Comparison of ENCODE assay signal across 26 cellular contexts in genomic region chr9:136910901-136911245, GRCh38. TPM values are rescaled to one million over a fixed set of nuclear protein-coding genes. Genes with fewer than 3 reads are reported as not detected.
DNase-seq lines count a peak whose midpoint lies in the region; ATAC-seq, FAIRE-seq and TF ChIP-seq lines count a peak whose summit lies in the region.
"Had no signal": no experiment of that assay in that cellular context is flagged by ENCODE, and none has a peak within 500 bp of the region (broad histone marks: within the 10 kb centered on the region; RNA-seq: fewer than 3 reads in every experiment).

No MANE protein-coding gene starts in this region.

- H3K4me1 Mint-ChIP-seq in activated CD4-positive, alpha-beta memory T cell treated with anti-CD3 and anti-CD28 coated beads for 36 hours (ENCODE audit: low read depth), result peaks cover 12% of the 10 kb centered on the region
- peaks cover 8% of the 10 kb centered on the region for H3K4me1 Mint-ChIP-seq in activated CD4-positive, alpha-beta memory T cell treated with anti-CD3 and anti-CD28 coated beads, Interleukin-2, amount 10 ng/mL, durations not matched to agents 7 days and 5 days
- peaks cover 16 to 21% of the 10 kb centered on the region in 2 donors for H3K4me1 Mint-ChIP-seq in stimulated activated naive B cell treated with anti-CD40 and anti-IgM and Interleukin-4, amounts not matched to agents 10 μg/mL and 1 μg/mL and 100 μg/mL, for 72 hours
- H3K4me1 Mint-ChIP-seq: memory B cell had no signal

- H4K91ac ChIP-seq in H1 (replicated peaks; ENCODE audit: insufficient read length, low read length), result no peak overlapping the region

- H3K4me3 ChIP-seq in Panc1 (ENCODE audit: low read depth in 2 of 2, low read length in 2 of 2) (no peak overlapping the region), H1 (ENCODE audit: extremely low read depth in 1 of 4, insufficient read depth in 2 of 4, low read depth in 3 of 4, low read length in 4 of 4) (no peak overlapping the region)
- H3K4me3 ChIP-seq: BLaER1 treated with 17β-estradiol and CSF1 and Interleukin-3, amounts not matched to agents 10 nM and 100 nM had no signal

- H3K79me1 ChIP-seq in H1 (ENCODE audit: low read depth, low read length), result peaks cover 5% of the 10 kb centered on the region

- 96% methylated on average over 12 of the region's 12 CpGs; no CpG with 5 or more reads in 1 of the 2 experiments for WGBS in H1 (ENCODE audit: extremely low coverage in 1 of 2, insufficient coverage in 1 of 2, insufficient read length in 1 of 2, insufficient replicate concordance in 2 of 2, low coverage in 1 of 2, low lambda C conversion rate in 2 of 2, missing lambda C conversion rate in 1 of 2), 2 experiments

- DNase-seq in activated CD4-positive, alpha-beta memory T cell treated with anti-CD3 and anti-CD28 coated beads for 36 hours, result no peak
- no peak for DNase-seq in activated CD4-positive, alpha-beta memory T cell treated with anti-CD3 and anti-CD28 coated beads, Interleukin-2, amount 10 ng/mL, durations not matched to agents 7 days and 5 days
- DNase-seq in Panc1 (ENCODE audit: low read depth, low spot score), result no peak
- DNase-seq in H1 (ENCODE audit: low read depth in 1 of 2, low spot score in 2 of 2), result no peak
- no peak for DNase-seq in stimulated activated naive B cell treated with anti-CD40 and anti-IgM and Interleukin-4, amounts not matched to agents 10 μg/mL and 1 μg/mL and 100 μg/mL, for 72 hours
- no peak for DNase-seq in NCI-H526 treated with DMSO at 0.1 percent for 48 hours (lab: John Stamatoyannopoulos, UW)
- DNase-seq: activated CD4-positive, alpha-beta T cell treated with anti-CD3 and anti-CD28 coated beads, Interleukin-2, amount 50 U/mL, for 4 hours; amniotic stem cell; foreskin melanocyte; IMR-90; naive B cell; NCI-H1930; NCI-H446; RPMI8226; stimulated activated CD4-positive, alpha-beta T cell treated with anti-CD3 and anti-CD28 coated beads, Interleukin-2, amount 100 ng/mL, for 24 hours had no signal

- ATAC-seq in Panc1 (peak; percentile 54; the same call in 1 of the 2 replicates), HG03196 (IDR thresholded peaks at IDR 0.05; ENCODE audit: unreplicated experiment) (no peak), HG03097 (IDR thresholded peaks at IDR 0.05; ENCODE audit: low FRiP score, unreplicated experiment) (no peak)
- peak in 1 of 2 donors; percentile 59 for ATAC-seq in stimulated activated naive B cell treated with anti-CD40 and anti-IgM and Interleukin-4, amounts not matched to agents 10 μg/mL and 1 μg/mL and 100 μg/mL, for 72 hours (replicated peaks)

- H3K4me2 ChIP-seq in H1 (ENCODE audit: insufficient read depth in 1 of 2, low read depth in 2 of 2, low read length in 2 of 2), result no peak overlapping the region
- H3K4me2 ChIP-seq: BLaER1 treated with 17β-estradiol and CSF1 and Interleukin-3, amounts not matched to agents 10 nM and 100 nM had no signal

- H3K9ac ChIP-seq in H1 (replicated peaks in 1 of 4; ENCODE audit: extremely low read depth in 1 of 4, low read depth in 3 of 4, low read length in 3 of 4), result no peak overlapping the region
- H3K9ac ChIP-seq: BLaER1 treated with 17β-estradiol and CSF1 and Interleukin-3, amounts not matched to agents 10 nM and 100 nM had no signal

- no peaks in the 10 kb centered on the region; a peak in 1 of 4 replicates for H3K79me2 ChIP-seq in H1 (ENCODE audit: control insufficient read depth in 1 of 2, insufficient read depth in 2 of 2, low read length in 2 of 2)

- intact Hi-C loops in activated CD4-positive, alpha-beta memory T cell treated with anti-CD3 and anti-CD28 coated beads for 36 hours (cut with micrococcal nuclease), result no loop called here
- intact Hi-C loops in Panc1 (cut with micrococcal nuclease; ENCODE audit: unreplicated experiment), result no loop called here

- no peak overlapping the region for H2BK5ac ChIP-seq in H1 (ENCODE audit: low read depth, low read length)

- H2BK12ac ChIP-seq in H1 (ENCODE audit: low read depth, low read length), result no peak overlapping the region

- peak overlapping the region; percentile 43 for H3K27ac Mint-ChIP-seq in activated CD4-positive, alpha-beta memory T cell treated with anti-CD3 and anti-CD28 coated beads for 36 hours
- no peak overlapping the region for H3K27ac Mint-ChIP-seq in activated CD4-positive, alpha-beta memory T cell treated with anti-CD3 and anti-CD28 coated beads, Interleukin-2, amount 10 ng/mL, durations not matched to agents 7 days and 5 days
- H3K27ac Mint-ChIP-seq in stimulated activated naive B cell treated with anti-CD40 and anti-IgM and Interleukin-4, amounts not matched to agents 10 μg/mL and 1 μg/mL and 100 μg/mL, for 72 hours, result peak overlapping the region; percentile 25
- H3K27ac Mint-ChIP-seq: memory B cell had no signal

- H2BK120ac ChIP-seq in H1 (replicated peaks; ENCODE audit: low read depth, low read length), result no peak overlapping the region

- H3K4me1 ChIP-seq in Panc1 (ENCODE audit: control insufficient read depth, insufficient read depth, low read length) (no peaks in the 10 kb centered on the region), H1 (replicated peaks in 1 of 4; ENCODE audit: control insufficient read depth in 3 of 4, insufficient read depth in 4 of 4, low read length in 3 of 4) (no peaks in the 10 kb centered on the region)

- peaks cover 6 to 18% of the 10 kb centered on the region in 2 experiments for H4K20me1 ChIP-seq in H1 (replicated peaks in 1 of 2; ENCODE audit: control insufficient read depth in 1 of 2, insufficient read depth in 2 of 2, low read length in 2 of 2)

- H3K23me2 ChIP-seq in H1 (ENCODE audit: low read depth, low read length), result no peaks in the 10 kb centered on the region

- H2BK20ac ChIP-seq in H1 (ENCODE audit: low read length), result no peak overlapping the region

- POLR2A ChIA-PET in activated CD4-positive, alpha-beta memory T cell treated with anti-CD3 and anti-CD28 coated beads for 36 hours (lab: Charles Lee), result no interaction called here
- POLR2A ChIA-PET in activated CD4-positive, alpha-beta memory T cell treated with anti-CD3 and anti-CD28 coated beads, Interleukin-2, amount 10 ng/mL, durations not matched to agents 7 days and 5 days (lab: Charles Lee), result no interaction called here
- POLR2A ChIA-PET in Panc1 (lab: Charles Lee) (no interaction called here), H1 (lab: Charles Lee; ENCODE audit: partially characterized antibody) (interaction anchor here (1.8 kb wide), 1 partner anchor 13 kb away, joined by 6 read pairs; no protein-coding TSS in a partner anchor)

- no peak overlapping the region for H3K56ac ChIP-seq in H1 (replicated peaks; ENCODE audit: insufficient read length, low read depth, low read length)

- no peaks in the 10 kb centered on the region for H3K27me3 Mint-ChIP-seq in activated CD4-positive, alpha-beta memory T cell treated with anti-CD3 and anti-CD28 coated beads for 36 hours
- no peaks in the 10 kb centered on the region for H3K27me3 Mint-ChIP-seq in activated CD4-positive, alpha-beta memory T cell treated with anti-CD3 and anti-CD28 coated beads, Interleukin-2, amount 10 ng/mL, durations not matched to agents 7 days and 5 days
- H3K27me3 Mint-ChIP-seq in stimulated activated naive B cell treated with anti-CD40 and anti-IgM and Interleukin-4, amounts not matched to agents 10 μg/mL and 1 μg/mL and 100 μg/mL, for 72 hours, result no peaks in the 10 kb centered on the region
- H3K27me3 Mint-ChIP-seq: memory B cell, naive B cell had no signal

- no peak for TF ChIP-seq CTCF in Panc1 (IDR thresholded peaks at IDR 0.05)
- peak in 2 of 3 experiments; percentile 15 to 30; a peak in 2 of 4 replicates for TF ChIP-seq CTCF in H1 (IDR thresholded peaks at IDR 0.05; ENCODE audit: control extremely low read depth in 1 of 3, insufficient read depth in 1 of 3, low read depth in 1 of 3, low read length in 3 of 3)

- no peak overlapping the region for H2AFZ ChIP-seq in H1 (ENCODE audit: low read length)

- no peak overlapping the region for H2BK15ac ChIP-seq in H1 (ENCODE audit: low read length)

- H3K14ac ChIP-seq in H1 (ENCODE audit: insufficient read length), result no peak overlapping the region

- H2AK5ac ChIP-seq in H1 (ENCODE audit: low read depth, low read length), result no peak overlapping the region

- H4K5ac ChIP-seq in H1 (ENCODE audit: insufficient read length, low read depth, low read length), result no peak overlapping the region

- no peak for TF ChIP-seq POLR2A in H1 (IDR thresholded peaks at IDR 0.05; ENCODE audit: control extremely low read depth in 1 of 2, low read depth in 2 of 2, low read length in 2 of 2)

- no peak for TF ChIP-seq RAD21 in H1 (IDR thresholded peaks at IDR 0.05 in 1 of 2, conservative IDR thresholded peaks at IDR 0.05 in 1 of 2; ENCODE audit: low read depth in 2 of 2, low read length in 2 of 2)

- no peak overlapping the region for H3K4me3 Mint-ChIP-seq in activated CD4-positive, alpha-beta memory T cell treated with anti-CD3 and anti-CD28 coated beads for 36 hours
- no peak overlapping the region for H3K4me3 Mint-ChIP-seq in activated CD4-positive, alpha-beta memory T cell treated with anti-CD3 and anti-CD28 coated beads, Interleukin-2, amount 10 ng/mL, durations not matched to agents 7 days and 5 days
- no peak overlapping the region for H3K4me3 Mint-ChIP-seq in stimulated activated naive B cell treated with anti-CD40 and anti-IgM and Interleukin-4, amounts not matched to agents 10 μg/mL and 1 μg/mL and 100 μg/mL, for 72 hours
- H3K4me3 Mint-ChIP-seq: memory B cell had no signal

- H3K18ac ChIP-seq in H1 (ENCODE audit: extremely low read depth, low read length), result no peak overlapping the region

- H3K23ac ChIP-seq in H1 (ENCODE audit: insufficient read length), result no peak overlapping the region

- H3K9me3 ChIP-seq in Panc1 (ENCODE audit: control insufficient read depth, insufficient read depth, low read depth, low read length) (no peaks in the 10 kb centered on the region), H1 (ENCODE audit: insufficient read depth in 2 of 2, low read depth in 1 of 2, low read length in 1 of 2) (no peaks in the 10 kb centered on the region)
- H3K9me3 ChIP-seq: BLaER1 treated with 17β-estradiol and CSF1 and Interleukin-3, amounts not matched to agents 10 nM and 100 nM had no signal

- H3K4ac ChIP-seq in H1 (replicated peaks; ENCODE audit: insufficient read length, low read depth, low read length), result no peak overlapping the region

- H3K27me3 ChIP-seq in Panc1 (ENCODE audit: control insufficient read depth, insufficient read depth, low read length) (no peaks in the 10 kb centered on the region), H1 (replicated peaks in 1 of 4; ENCODE audit: control insufficient read depth in 3 of 4, extremely low read depth in 1 of 4, insufficient read depth in 3 of 4, low read length in 3 of 4) (no peaks in the 10 kb centered on the region)
- H3K27me3 ChIP-seq: BLaER1 treated with 17β-estradiol and CSF1 and Interleukin-3, amounts not matched to agents 10 nM and 100 nM had no signal

- H4K8ac ChIP-seq in H1 (ENCODE audit: extremely low read depth, insufficient read depth, low read length), result no peak overlapping the region

- H3K36me3 Mint-ChIP-seq in activated CD4-positive, alpha-beta memory T cell treated with anti-CD3 and anti-CD28 coated beads for 36 hours, result peaks cover 42% of the 10 kb centered on the region
- peaks cover 62% of the 10 kb centered on the region for H3K36me3 Mint-ChIP-seq in activated CD4-positive, alpha-beta memory T cell treated with anti-CD3 and anti-CD28 coated beads, Interleukin-2, amount 10 ng/mL, durations not matched to agents 7 days and 5 days (ENCODE audit: low read depth)
- peaks cover 49 to 61% of the 10 kb centered on the region in 2 donors for H3K36me3 Mint-ChIP-seq in stimulated activated naive B cell treated with anti-CD40 and anti-IgM and Interleukin-4, amounts not matched to agents 10 μg/mL and 1 μg/mL and 100 μg/mL, for 72 hours
- H3K36me3 Mint-ChIP-seq: naive B cell had no signal

- in situ Hi-C loops in Panc1 (cut with HindIII; ENCODE audit: low pct_unique_long_range_greater_than_20kb, low sequenced_read_pairs), result no loop called here

- no TSS peak for BruUV-seq in Panc1 (replicated peaks; lab: Mats Ljungman, UMichigan)

- no peak for FAIRE-seq in H1 (lab: Jason Lieb, UNC)
- FAIRE-seq: A204.1, G401.6, GM12892 had no signal

- H3K27ac ChIP-seq in Panc1 (ENCODE audit: low read length) (no peak overlapping the region), H1 (ENCODE audit: low read depth, low read length) (no peak overlapping the region)
- H3K27ac ChIP-seq: BLaER1 treated with 17β-estradiol and CSF1 and Interleukin-3, amounts not matched to agents 10 nM and 100 nM; epithelial cell of prostate; HL-60 had no signal

- CTCF ChIA-PET in activated CD4-positive, alpha-beta memory T cell treated with anti-CD3 and anti-CD28 coated beads for 36 hours (lab: Charles Lee), result no interaction called here
- CTCF ChIA-PET in activated CD4-positive, alpha-beta memory T cell treated with anti-CD3 and anti-CD28 coated beads, Interleukin-2, amount 10 ng/mL, durations not matched to agents 7 days and 5 days (lab: Charles Lee), result interaction anchor here (0.7 kb wide), 1 partner anchor 175 kb away, joined by 3 read pairs; no protein-coding TSS in a partner anchor
- CTCF ChIA-PET in Panc1 (lab: Charles Lee) (no interaction called here), H1 (lab: Charles Lee; ENCODE audit: partially characterized antibody) (interaction anchor here (0.8 to 2.5 kb wide), 5 partner anchors 8 to 123 kb away, joined by 3 to 8 read pairs (median 3); no protein-coding TSS in a partner anchor)

- peaks cover 2% of the 10 kb centered on the region; the same call in 1 of the 2 replicates for H3K36me3 ChIP-seq in Panc1 (ENCODE audit: control insufficient read depth, insufficient read depth, low read length)
- H3K36me3 ChIP-seq in H1 (ENCODE audit: control insufficient read depth in 2 of 4, insufficient read depth in 4 of 4, low read length in 3 of 4), result peaks cover 6 to 44% (median 25%) of the 10 kb centered on the region in 4 experiments; a peak in 6 of 8 replicates

- no peak for TF ChIP-seq EP300 in H1 (IDR thresholded peaks at IDR 0.05; ENCODE audit: borderline replicate concordance in 1 of 2, low read depth in 2 of 2, low read length in 2 of 2)

- H3K9me3 Mint-ChIP-seq in activated CD4-positive, alpha-beta memory T cell treated with anti-CD3 and anti-CD28 coated beads for 36 hours, result no peaks in the 10 kb centered on the region
- H3K9me3 Mint-ChIP-seq in activated CD4-positive, alpha-beta memory T cell treated with anti-CD3 and anti-CD28 coated beads, Interleukin-2, amount 10 ng/mL, durations not matched to agents 7 days and 5 days, result no peaks in the 10 kb centered on the region
- peaks cover 5 to 8% of the 10 kb centered on the region in 2 donors for H3K9me3 Mint-ChIP-seq in stimulated activated naive B cell treated with anti-CD40 and anti-IgM and Interleukin-4, amounts not matched to agents 10 μg/mL and 1 μg/mL and 100 μg/mL, for 72 hours
- H3K9me3 Mint-ChIP-seq: memory B cell, naive B cell had no signal

RNA-seq across cellular contexts. Expression of gene TRAF2, which starts 24.6 kb away (rescaled TPM):
- total RNA-seq in activated CD4-positive, alpha-beta memory T cell treated with anti-CD3 and anti-CD28 coated beads for 36 hours, result 10 to 100 TPM; 40.0 to 41.4 TPM
- total RNA-seq in activated CD4-positive, alpha-beta memory T cell treated with anti-CD3 and anti-CD28 coated beads, Interleukin-2, amount 10 ng/mL, durations not matched to agents 7 days and 5 days, result 10 to 100 TPM; 43.6 to 45.7 TPM
- 48.7 TPM for total RNA-seq in Panc1 (2021; ENCODE audit: unreplicated experiment)
- 43.7 TPM for polyA plus RNA-seq in Panc1 (2012; ENCODE audit: insufficient read length)
- 50.2 and 50.5 TPM in 2 replicates for total RNA-seq in H1 (2021; fragmentation: NEBNext Ultra II Directional; extraction: Animal tissue kit (Norgen Biotek cat#: 25700))
- 26.9 and 39.3 TPM in 2 replicates for polyA plus RNA-seq in H1 (2011; rRNA removed)
- 38.9 TPM for polyA plus RNA-seq in H1 (2011; cell fraction: cytosol; rRNA removed)
- 71.5 TPM for polyA plus RNA-seq in H1 (2011; cell fraction: nucleus; rRNA removed)
- polyA plus RNA-seq in H1 (2012, experiment 1 of 2), result 27.1 to 40.9 TPM (median 38.8 TPM) in 4 replicates
- 25.8 TPM for polyA plus RNA-seq in H1 (2012, experiment 2 of 2)
- 17.7 TPM for polyA plus RNA-seq in H1 (2013, experiment 1 of 2)
- 16.7 TPM for polyA plus RNA-seq in H1 (2013, experiment 2 of 2)
- polyA minus RNA-seq in H1 (2011; rRNA and poly(A)+ RNA removed), result 29.8 and 31.1 TPM in 2 replicates
- 30.1 TPM for polyA minus RNA-seq in H1 (2011; cell fraction: cytosol; rRNA and poly(A)+ RNA removed)
- polyA minus RNA-seq in H1 (2011; cell fraction: nucleus; rRNA and poly(A)+ RNA removed), result 34.1 TPM

RNA-seq across cellular contexts. Expression of gene FBXW5, which starts 33.7 kb away (rescaled TPM):
- 10 to 100 TPM; 66.8 to 69.4 TPM for total RNA-seq in activated CD4-positive, alpha-beta memory T cell treated with anti-CD3 and anti-CD28 coated beads for 36 hours
- 100 to 1,000 TPM; 118 to 119 TPM for total RNA-seq in activated CD4-positive, alpha-beta memory T cell treated with anti-CD3 and anti-CD28 coated beads, Interleukin-2, amount 10 ng/mL, durations not matched to agents 7 days and 5 days
- 72.6 TPM for total RNA-seq in Panc1 (2021; ENCODE audit: unreplicated experiment)
- 93.9 TPM for polyA plus RNA-seq in Panc1 (2012; ENCODE audit: insufficient read length)
- 49.0 and 49.5 TPM in 2 replicates for total RNA-seq in H1 (2021; fragmentation: NEBNext Ultra II Directional; extraction: Animal tissue kit (Norgen Biotek cat#: 25700))
- 71.0 and 93.6 TPM in 2 replicates for polyA plus RNA-seq in H1 (2011; rRNA removed)
- polyA plus RNA-seq in H1 (2011; cell fraction: cytosol; rRNA removed), result 63.6 TPM
- polyA plus RNA-seq in H1 (2011; cell fraction: nucleus; rRNA removed), result 128 TPM
- polyA plus RNA-seq in H1 (2012, experiment 1 of 2), result 21.9 to 43.5 TPM (median 42.5 TPM) in 4 replicates
- 42.7 TPM for polyA plus RNA-seq in H1 (2012, experiment 2 of 2)
- polyA plus RNA-seq in H1 (2013, experiment 1 of 2), result 31.4 TPM
- polyA plus RNA-seq in H1 (2013, experiment 2 of 2), result 30.2 TPM
- polyA minus RNA-seq in H1 (2011; rRNA and poly(A)+ RNA removed), result 30.9 and 37.2 TPM in 2 replicates
- 67.3 TPM for polyA minus RNA-seq in H1 (2011; cell fraction: cytosol; rRNA and poly(A)+ RNA removed)
- 46.9 TPM for polyA minus RNA-seq in H1 (2011; cell fraction: nucleus; rRNA and poly(A)+ RNA removed)

RNA-seq across cellular contexts. Expression of gene C8G, which starts 34.2 kb away (rescaled TPM):
- under 1 TPM; 0.90 to 0.94 TPM for total RNA-seq in activated CD4-positive, alpha-beta memory T cell treated with anti-CD3 and anti-CD28 coated beads for 36 hours
- 1 to 10 TPM; 1.5 to 3.2 TPM for total RNA-seq in activated CD4-positive, alpha-beta memory T cell treated with anti-CD3 and anti-CD28 coated beads, Interleukin-2, amount 10 ng/mL, durations not matched to agents 7 days and 5 days
- 2.9 TPM for total RNA-seq in Panc1 (2021; ENCODE audit: unreplicated experiment)
- 2.8 TPM for polyA plus RNA-seq in Panc1 (2012; ENCODE audit: insufficient read length)
- total RNA-seq in H1 (2021; fragmentation: NEBNext Ultra II Directional; extraction: Animal tissue kit (Norgen Biotek cat#: 25700)), result 0.80 TPM in 1 of 2 replicates, not detected in the other
- 0.62 and 1.8 TPM in 2 replicates for polyA plus RNA-seq in H1 (2011; rRNA removed)
- polyA plus RNA-seq in H1 (2011; cell fraction: cytosol; rRNA removed), result 1.4 TPM
- polyA plus RNA-seq in H1 (2011; cell fraction: nucleus; rRNA removed), result 8.4 TPM
- 0.88 to 1.5 TPM in 2 of 4 replicates, not detected in the others for polyA plus RNA-seq in H1 (2012, experiment 1 of 2)
- polyA plus RNA-seq in H1 (2012, experiment 2 of 2), result not detected
- polyA plus RNA-seq in H1 (2013, experiment 1 of 2), result 1.6 TPM
- polyA plus RNA-seq in H1 (2013, experiment 2 of 2), result 0.75 TPM
- not detected in 2 replicates for polyA minus RNA-seq in H1 (2011; rRNA and poly(A)+ RNA removed)
- not detected for polyA minus RNA-seq in H1 (2011; cell fraction: cytosol; rRNA and poly(A)+ RNA removed)
- not detected for polyA minus RNA-seq in H1 (2011; cell fraction: nucleus; rRNA and poly(A)+ RNA removed)
- total RNA-seq: IMR-90, kidney epithelial cell had no signal

RNA-seq across cellular contexts. Expression of gene LCN12, which starts 41.2 kb away (rescaled TPM):
- 1 to 10 TPM; 1.6 to 2.1 TPM for total RNA-seq in activated CD4-positive, alpha-beta memory T cell treated with anti-CD3 and anti-CD28 coated beads for 36 hours
- total RNA-seq in activated CD4-positive, alpha-beta memory T cell treated with anti-CD3 and anti-CD28 coated beads, Interleukin-2, amount 10 ng/mL, durations not matched to agents 7 days and 5 days, result 1 to 10 TPM; 2.5 to 2.9 TPM
- 2.5 TPM for total RNA-seq in Panc1 (2021; ENCODE audit: unreplicated experiment)
- 3.0 TPM for polyA plus RNA-seq in Panc1 (2012; ENCODE audit: insufficient read length)
- 1.5 and 1.7 TPM in 2 replicates for total RNA-seq in H1 (2021; fragmentation: NEBNext Ultra II Directional; extraction: Animal tissue kit (Norgen Biotek cat#: 25700))
- polyA plus RNA-seq in H1 (2011; rRNA removed), result 1.1 and 2.1 TPM in 2 replicates
- polyA plus RNA-seq in H1 (2011; cell fraction: cytosol; rRNA removed), result 1.2 TPM
- 20.2 TPM for polyA plus RNA-seq in H1 (2011; cell fraction: nucleus; rRNA removed)
- polyA plus RNA-seq in H1 (2012, experiment 1 of 2), result 0.91 to 2.5 TPM (median 1.7 TPM) in 4 replicates
- 0.35 TPM for polyA plus RNA-seq in H1 (2012, experiment 2 of 2)
- 0.43 TPM for polyA plus RNA-seq in H1 (2013, experiment 1 of 2)
- 0.39 TPM for polyA plus RNA-seq in H1 (2013, experiment 2 of 2)
- 0.12 and 1.3 TPM in 2 replicates for polyA minus RNA-seq in H1 (2011; rRNA and poly(A)+ RNA removed)
- polyA minus RNA-seq in H1 (2011; cell fraction: cytosol; rRNA and poly(A)+ RNA removed), result not detected
- polyA minus RNA-seq in H1 (2011; cell fraction: nucleus; rRNA and poly(A)+ RNA removed), result 0.40 TPM
- total RNA-seq: dermis microvascular lymphatic vessel endothelial cell, IMR-90 had no signal

RNA-seq across cellular contexts. Expression of gene EDF1, which starts 44.8 kb away (rescaled TPM):
- total RNA-seq in activated CD4-positive, alpha-beta memory T cell treated with anti-CD3 and anti-CD28 coated beads for 36 hours, result 100 to 1,000 TPM; 302 to 311 TPM
- total RNA-seq in activated CD4-positive, alpha-beta memory T cell treated with anti-CD3 and anti-CD28 coated beads, Interleukin-2, amount 10 ng/mL, durations not matched to agents 7 days and 5 days, result 100 to 1,000 TPM; 301 to 316 TPM
- 270 TPM for total RNA-seq in Panc1 (2021; ENCODE audit: unreplicated experiment)
- 595 TPM for polyA plus RNA-seq in Panc1 (2012; ENCODE audit: insufficient read length)
- 337 and 338 TPM in 2 replicates for total RNA-seq in H1 (2021; fragmentation: NEBNext Ultra II Directional; extraction: Animal tissue kit (Norgen Biotek cat#: 25700))
- polyA plus RNA-seq in H1 (2011; rRNA removed), result 297 and 298 TPM in 2 replicates
- 526 TPM for polyA plus RNA-seq in H1 (2011; cell fraction: cytosol; rRNA removed)
- polyA plus RNA-seq in H1 (2011; cell fraction: nucleus; rRNA removed), result 195 TPM
- polyA plus RNA-seq in H1 (2012, experiment 1 of 2), result 387 to 511 TPM (median 478 TPM) in 4 replicates
- polyA plus RNA-seq in H1 (2012, experiment 2 of 2), result 475 TPM
- 275 TPM for polyA plus RNA-seq in H1 (2013, experiment 1 of 2)
- polyA plus RNA-seq in H1 (2013, experiment 2 of 2), result 291 TPM
- 58.1 and 73.1 TPM in 2 replicates for polyA minus RNA-seq in H1 (2011; rRNA and poly(A)+ RNA removed)
- 111 TPM for polyA minus RNA-seq in H1 (2011; cell fraction: cytosol; rRNA and poly(A)+ RNA removed)
- polyA minus RNA-seq in H1 (2011; cell fraction: nucleus; rRNA and poly(A)+ RNA removed), result 68.1 TPM

Comparison
In these comparisons a context has a peak if more than half of its experiments do, and no peak if none do; other contexts are left out.
1. CTCF ChIA-PET loops: an anchor here in activated CD4-positive, alpha-beta memory T cell treated with anti-CD3 and anti-CD28 coated beads, Interleukin-2, amount 10 ng/mL, durations not matched to agents 7 days and 5 days (0.7 kb wide) and H1 (0.8 to 2.5 kb wide); none called in activated CD4-positive, alpha-beta memory T cell treated with anti-CD3 and anti-CD28 coated beads for 36 hours and Panc1.